Comparison of ENCODE assay signal across 15 cellular contexts in genomic region chr1:17565551-17565971, GRCh38. TPM values are rescaled to one million over a fixed set of nuclear protein-coding genes. Genes with fewer than 3 reads are reported as not detected.
DNase-seq lines count a peak whose midpoint lies in the region; ATAC-seq and TF ChIP-seq lines count a peak whose summit lies in the region.
"Had no signal": no experiment of that assay in that cellular context is flagged by ENCODE, and none has a peak within 500 bp of the region (broad histone marks: within the 10 kb centered on the region; RNA-seq: fewer than 3 reads in every experiment).

No MANE protein-coding gene starts in this region.

- ATAC-seq in upper lobe of left lung (ENCODE audit: low FRiP score in 2 of 2) (no peak), HG03565 (IDR thresholded peaks at IDR 0.05; ENCODE audit: unreplicated experiment) (no peak), HG02571 (IDR thresholded peaks at IDR 0.05; ENCODE audit: unreplicated experiment) (no peak)
- ATAC-seq: natural killer cell treated with Interleukin-12 subunit alpha and Interleukin-12 subunit beta and Interleukin-15 and Interleukin-18, amount 100 ng/mL, for 72 hours had no signal

- H3K27ac ChIP-seq in esophagus (ENCODE audit: low read depth in 2 of 2, low read length in 1 of 2) (peak overlapping the region; percentile 58 to 94), mucosa of rectum (ENCODE audit: low read depth in 2 of 2, low read length in 2 of 2) (peak overlapping the region; percentile 56 to 58), tibial nerve (peak overlapping the region; percentile 43 to 96 (median 79)), upper lobe of left lung (peak overlapping the region in 2 of 4 donors; percentile 10 to 86)

- H3K4me3 ChIP-seq in esophagus (ENCODE audit: low read depth in 1 of 2, low read length in 2 of 2) (no peak overlapping the region), mucosa of rectum (ENCODE audit: low read length in 2 of 2) (no peak overlapping the region), tibial nerve (no peak overlapping the region), upper lobe of left lung (no peak overlapping the region)

- 57 to 61% methylated on average over 12 of the region's 12 CpGs for WGBS in esophagus, 2 donors
- 39 to 43% methylated on average over 12 of the region's 12 CpGs for WGBS in tibial nerve, 2 donors
- 45 to 50% methylated on average over 7 to 12 of the region's 12 CpGs for WGBS in upper lobe of left lung, 2 donors

- TF ChIP-seq EP300 in tibial nerve (IDR thresholded peaks at IDR 0.05) (no peak), upper lobe of left lung (IDR thresholded peaks at IDR 0.05) (no peak)

- no peaks in the 10 kb centered on the region for H3K27me3 ChIP-seq in esophagus (ENCODE audit: control insufficient read depth in 1 of 2, insufficient read depth in 2 of 2, low read length in 2 of 2)
- no peaks in the 10 kb centered on the region for H3K27me3 ChIP-seq in mucosa of rectum (ENCODE audit: control insufficient read depth in 2 of 2, insufficient read depth in 2 of 2, low read length in 2 of 2)
- H3K27me3 ChIP-seq in tibial nerve: no peaks in the 10 kb centered on the region
- H3K27me3 ChIP-seq in upper lobe of left lung: no peaks in the 10 kb centered on the region

- DNase-seq in NCI-H82 (lab: John Stamatoyannopoulos, UW) (peak; percentile 55), NCI-H82 treated with DMSO at 0.1 percent for 48 hours (lab: John Stamatoyannopoulos, UW; ENCODE audit: unreplicated experiment) (no peak), tibial nerve (ENCODE audit: low spot score in 2 of 2) (no peak), upper lobe of left lung (no peak)
- DNase-seq: activated CD4-positive, alpha-beta memory T cell treated with anti-CD3 and anti-CD28 coated beads, Interleukin-2, amount 10 ng/mL, durations not matched to agents 7 days and 5 days; activated naive CD4-positive, alpha-beta T cell treated with anti-CD3 and anti-CD28 coated beads, Interleukin-2, amount 10 ng/mL, durations not matched to agents 7 days and 5 days; effector CD8-positive, alpha-beta T cell; NCI-H1105; stimulated activated CD4-positive, alpha-beta T cell treated with anti-CD3 and anti-CD28 coated beads, Interleukin-2, amount 100 ng/mL, for 24 hours; T-helper 1 cell had no signal

- no peaks in the 10 kb centered on the region for H3K9me3 ChIP-seq in esophagus (ENCODE audit: control insufficient read depth in 2 of 2, insufficient read depth in 1 of 2, low read depth in 1 of 2, low read length in 1 of 2)
- H3K9me3 ChIP-seq in mucosa of rectum (ENCODE audit: control insufficient read depth in 2 of 2, low read length in 2 of 2): no peaks in the 10 kb centered on the region
- no peaks in the 10 kb centered on the region for H3K9me3 ChIP-seq in tibial nerve
- no peaks in the 10 kb centered on the region for H3K9me3 ChIP-seq in upper lobe of left lung

- no peak overlapping the region for H3K9ac ChIP-seq in mucosa of rectum (ENCODE audit: low read depth in 1 of 2, low read length in 2 of 2)

- TF ChIP-seq POLR2A in tibial nerve (IDR thresholded peaks at IDR 0.05) (no peak), upper lobe of left lung (IDR thresholded peaks at IDR 0.05) (no peak)

- H3K4me1 ChIP-seq in esophagus (ENCODE audit: control insufficient read depth in 2 of 2, insufficient read depth in 2 of 2, low read length in 1 of 2) (peaks cover 6 to 44% of the 10 kb centered on the region in 2 donors), mucosa of rectum (ENCODE audit: control insufficient read depth in 2 of 2, insufficient read depth in 2 of 2, low read length in 2 of 2) (peaks cover 38 to 57% of the 10 kb centered on the region in 2 donors), tibial nerve (peaks cover 0 to 98% (median 69%) of the 10 kb centered on the region in 4 donors), upper lobe of left lung (peaks cover 16 to 48% (median 37%) of the 10 kb centered on the region in 4 donors)

- peaks cover 0 to 3% of the 10 kb centered on the region in 2 donors for H3K36me3 ChIP-seq in esophagus (ENCODE audit: control insufficient read depth in 2 of 2, insufficient read depth in 2 of 2, low read length in 1 of 2)
- H3K36me3 ChIP-seq in mucosa of rectum (ENCODE audit: control insufficient read depth in 2 of 2, insufficient read depth in 2 of 2, low read length in 2 of 2): no peaks in the 10 kb centered on the region
- no peaks in the 10 kb centered on the region for H3K36me3 ChIP-seq in tibial nerve
- no peaks in the 10 kb centered on the region for H3K36me3 ChIP-seq in upper lobe of left lung

- TF ChIP-seq CTCF in tibial nerve (IDR thresholded peaks at IDR 0.05): no peak
- TF ChIP-seq CTCF in upper lobe of left lung (IDR thresholded peaks at IDR 0.05): no peak

RNA-seq across cellular contexts. Expression of gene ARHGEF10L, which starts 26.1 kb away (rescaled TPM):
- polyA plus RNA-seq in esophagus: 10 to 100 TPM; 39.1 to 64.4 TPM
- total RNA-seq in tibial nerve (10 to 100 TPM; 38.5 to 73.8 (median 41.7) TPM), upper lobe of left lung (100 to 1,000 TPM in 1 of 6 donors, 10 to 100 TPM in 5; 17.6 to 172 (median 50.0) TPM)
- total RNA-seq: activated CD4-positive, alpha-beta memory T cell treated with anti-CD3 and anti-CD28 coated beads, Interleukin-2, amount 10 ng/mL, durations not matched to agents 7 days and 5 days; natural killer cell treated with Interleukin-12 subunit alpha and Interleukin-12 subunit beta and Interleukin-15 and Interleukin-18, amount 100 ng/mL, for 72 hours had no signal
